In genomic region chr21:38567577-38568360, GRCh38 we compare ENCODE assay signal across 12 cellular contexts.
A peak's percentile ranks its signal among the peaks of the same experiment; 100 is the strongest.
DNase-seq lines count a peak whose midpoint lies in the region; ATAC-seq, FAIRE-seq and TF ChIP-seq lines count a peak whose summit lies in the region.
"Had no signal": no experiment of that assay in that cellular context is flagged by ENCODE, and none has a peak within 500 bp of the region (broad histone marks: within the 10 kb centered on the region; RNA-seq: fewer than 3 reads in every experiment).

No MANE protein-coding gene starts in this region.

- no peaks in the 10 kb centered on the region for H3K4me1 ChIP-seq in left lung

- ATAC-seq in left lung (peak; percentile 24), HG03039 (IDR thresholded peaks at IDR 0.05; ENCODE audit: unreplicated experiment) (no peak)
- ATAC-seq: gastrocnemius medialis had no signal

- H3K4me3 ChIP-seq in left lung = no peak overlapping the region

- DNase-seq in NCI-H82 (lab: John Stamatoyannopoulos, UW) (peak; percentile 66), NCI-H82 treated with DMSO at 0.1 percent for 48 hours (lab: John Stamatoyannopoulos, UW; ENCODE audit: unreplicated experiment) (no peak), left lung (no peak), urothelium cell line (ENCODE audit: low spot score) (peak; percentile 29), SKM-1 treated with dmso at 0.1 percent for 144 hours (lab: John Stamatoyannopoulos, UW; ENCODE audit: unreplicated experiment) (no peak)
- no peak for DNase-seq in activated CD4-positive, alpha-beta T cell treated with anti-CD3 and anti-CD28 coated beads, Interleukin-2, amount 50 U/mL, for 1 hour
- DNase-seq: activated naive CD4-positive, alpha-beta T cell; gastrocnemius medialis had no signal

- intact Hi-C loops in left lung (cut with DNase I) = no loop called here

- H3K9me3 ChIP-seq in left lung = no peaks in the 10 kb centered on the region
- H3K9me3 ChIP-seq: gastrocnemius medialis had no signal

- H3K9me3 Mint-ChIP-seq in brain = peaks cover 0 to 5% (median 0%) of the 10 kb centered on the region in 5 experiments
- H3K9me3 Mint-ChIP-seq: natural killer cell treated with Interleukin-12 subunit alpha and Interleukin-12 subunit beta and Interleukin-15 and Interleukin-18, amount 100 ng/mL, for 72 hours had no signal

- H3K27ac Mint-ChIP-seq in brain = peak overlapping the region in 3 of 5 experiments; percentile 36 to 92 (median 86)
- H3K27ac Mint-ChIP-seq: natural killer cell treated with Interleukin-12 subunit alpha and Interleukin-12 subunit beta and Interleukin-15 and Interleukin-18, amount 100 ng/mL, for 72 hours had no signal

- H3K36me3 Mint-ChIP-seq in brain = no peaks in the 10 kb centered on the region
- H3K36me3 Mint-ChIP-seq: natural killer cell treated with Interleukin-12 subunit alpha and Interleukin-12 subunit beta and Interleukin-15 and Interleukin-18, amount 100 ng/mL, for 72 hours had no signal

- TF ChIP-seq CTCF in brain (conservative IDR thresholded peaks at IDR 0.05) (no peak), left lung (IDR thresholded peaks at IDR 0.05) (no peak)

- H3K27me3 Mint-ChIP-seq in brain = no peaks in the 10 kb centered on the region

- H3K27me3 ChIP-seq in left lung = peaks cover 0 to 10% of the 10 kb centered on the region in 2 donors

- no peak for FAIRE-seq in urothelium cell line (lab: Jason Lieb, UNC)
- FAIRE-seq: A204.1 had no signal

- H3K27ac ChIP-seq in left lung = no peak overlapping the region
- H3K27ac ChIP-seq: gastrocnemius medialis had no signal

- peak overlapping the region in 3 of 5 experiments; percentile 70 to 74 (median 71) for H3K4me3 Mint-ChIP-seq in brain
- H3K4me3 Mint-ChIP-seq: natural killer cell treated with Interleukin-12 subunit alpha and Interleukin-12 subunit beta and Interleukin-15 and Interleukin-18, amount 100 ng/mL, for 72 hours had no signal

- H3K4me1 Mint-ChIP-seq in brain = peaks cover 16% of the 10 kb centered on the region

- no peaks in the 10 kb centered on the region for H3K36me3 ChIP-seq in left lung
- H3K36me3 ChIP-seq: gastrocnemius medialis had no signal

Comparison
In these comparisons a context has a peak if more than half of its experiments do, and no peak if none do; other contexts are left out.
1. DNase-seq: peak in NCI-H82 (single experiment) and urothelium cell line (single experiment); none in NCI-H82 treated with DMSO at 0.1 percent for 48 hours (single experiment), left lung (0 of 2), activated CD4-positive, alpha-beta T cell treated with anti-CD3 and anti-CD28 coated beads, Interleukin-2, amount 50 U/mL, for 1 hour (single experiment) and SKM-1 treated with dmso at 0.1 percent for 144 hours (single experiment).